Comparison of ENCODE assay signal across 2 cellular contexts in genomic region chr12:42119085-42119633, GRCh38.
TF ChIP-seq lines count a peak whose summit lies in the region.

No MANE protein-coding gene starts in this region.

TF ChIP-seq in IMR-90, 13 proteins besides CTCF, POLR2A, EP300 and RAD21:
- TF ChIP-seq ELK1 (IDR thresholded peaks at IDR 0.05; ENCODE audit: borderline replicate concordance, low read depth, low read length) (no peak), RCOR1 (IDR thresholded peaks at IDR 0.05; ENCODE audit: insufficient replicate concordance, low read length) (peak; percentile 94), USF2 (IDR thresholded peaks at IDR 0.05; ENCODE audit: low read depth, low read length) (no peak), MXI1 (IDR thresholded peaks at IDR 0.05; ENCODE audit: borderline replicate concordance, low read depth, low read length) (no peak), FOS (IDR thresholded peaks at IDR 0.05; ENCODE audit: low read depth, low read length) (peak; percentile 81), CHD1 (IDR thresholded peaks at IDR 0.05; ENCODE audit: low read depth, low read length) (no peak), MAFK (IDR thresholded peaks at IDR 0.05; ENCODE audit: low read depth, low read length) (no peak), MAZ (IDR thresholded peaks at IDR 0.05; ENCODE audit: borderline replicate concordance, low read depth, low read length) (no peak), NFE2L2 (IDR thresholded peaks at IDR 0.05; ENCODE audit: low read depth, low read length) (no peak; the same call in 1 of the 2 replicates), BHLHE40 (IDR thresholded peaks at IDR 0.05; ENCODE audit: low read depth, low read length) (no peak), CEBPB (IDR thresholded peaks at IDR 0.05; ENCODE audit: low read depth, low read length) (0 out of 2 replicates have a peak, but pooled peaks have one; percentile 29), SMC3 (IDR thresholded peaks at IDR 0.05; ENCODE audit: low read depth, low read length) (no peak), RFX5 (IDR thresholded peaks at IDR 0.05; ENCODE audit: low read depth, low read length) (no peak)

TF ChIP-seq in K562, 482 proteins besides CTCF, POLR2A, EP300 and RAD21:
- no peak for TF ChIP-seq CAMTA2 (CRISPR knock-in tag; conservative IDR thresholded peaks at IDR 0.05)
- no peak for TF ChIP-seq SRF (CRISPR knock-in tag; IDR thresholded peaks at IDR 0.05)
- 0 out of 2 replicates have a peak, but pooled peaks have one; percentile 6 for TF ChIP-seq ZNF121 (CRISPR knock-in tag; conservative IDR thresholded peaks at IDR 0.05)
- TF ChIP-seq NR2C1 (IDR thresholded peaks at IDR 0.05), result no peak
- TF ChIP-seq NR2C1 (tag; IDR thresholded peaks at IDR 0.05), result no peak
- TF ChIP-seq ZBTB9 (CRISPR knock-in tag; IDR thresholded peaks at IDR 0.05), result no peak
- TF ChIP-seq NR2F6 (CRISPR knock-in tag; IDR thresholded peaks at IDR 0.05), result no peak
- TF ChIP-seq CHD1 (IDR thresholded peaks at IDR 0.05; ENCODE audit: low read length), result no peak
- no peak for TF ChIP-seq SIN3A (IDR thresholded peaks at IDR 0.05; ENCODE audit: borderline replicate concordance in 2 of 2, control insufficient read depth in 1 of 2, low read depth in 2 of 2, low read length in 2 of 2)
